Comparison of ENCODE assay signal across 8 cellular contexts in the genomic region with DNA sequence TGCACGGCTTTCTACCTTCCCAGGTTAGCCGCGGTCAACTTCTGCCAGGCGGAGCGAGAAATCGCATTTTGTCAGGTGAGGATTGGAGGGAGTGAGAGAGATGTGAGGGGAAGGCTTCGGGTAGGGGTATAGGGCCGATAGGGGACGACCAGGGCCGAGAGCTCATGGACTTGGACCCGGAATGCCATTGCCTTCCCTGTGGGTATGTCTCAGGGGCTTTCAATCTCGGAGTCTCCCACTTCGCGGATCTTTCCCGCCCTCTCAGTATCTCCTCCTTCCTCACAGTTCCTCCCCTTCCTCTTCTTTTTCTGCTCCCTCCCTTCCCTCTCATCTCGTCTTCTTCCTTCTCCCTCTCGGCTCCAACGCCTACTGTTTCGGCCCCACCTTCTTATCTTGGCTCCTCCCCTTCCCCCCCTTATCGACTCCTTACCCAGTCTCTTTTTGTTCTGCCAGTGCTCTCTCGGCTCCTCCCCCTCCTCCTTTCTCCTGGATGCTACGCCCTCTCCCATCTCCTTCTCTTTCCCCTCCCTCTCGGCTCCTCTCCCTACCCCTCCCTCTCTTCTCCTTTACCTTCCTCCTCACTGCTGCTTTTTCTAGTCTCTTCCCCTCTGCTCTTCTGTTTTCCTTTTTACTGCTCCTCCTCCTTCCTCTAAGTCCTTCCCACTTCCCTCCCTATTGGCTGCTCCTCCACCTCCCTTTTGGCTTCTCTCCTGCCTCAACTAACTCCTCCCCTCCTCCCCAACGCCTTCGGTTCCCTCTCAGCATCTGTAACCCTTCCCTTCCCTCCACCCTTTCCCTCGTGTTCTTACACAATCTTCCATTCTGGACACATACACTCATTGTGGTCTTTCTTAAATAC. TPM values are rescaled to one million over a fixed set of nuclear protein-coding genes. Genes with fewer than 3 reads are reported as not detected.
DNase-seq lines count a peak whose midpoint lies in the region; ATAC-seq, FAIRE-seq and TF ChIP-seq lines count a peak whose summit lies in the region.

No MANE protein-coding gene starts in this region.

- TF ChIP-seq CTCF in GM13977 (IDR thresholded peaks at IDR 0.05; ENCODE audit: extremely low read depth, insufficient read depth, missing control alignments), result no peak
- TF ChIP-seq CTCF in progenitor cell of endocrine pancreas (IDR thresholded peaks at IDR 0.05; ENCODE audit: unreplicated experiment), result no peak
- no peak for TF ChIP-seq CTCF in D721Med (IDR thresholded peaks at IDR 0.05; ENCODE audit: insufficient read depth, missing control alignments)

- no peaks in the 10 kb centered on the region for H3K36me3 Mint-ChIP-seq in progenitor cell of endocrine pancreas (ENCODE audit: insufficient read depth)

- DNase-seq in GM13977 (ENCODE audit: low spot score) (peak; percentile 64), NCI-H1436 treated with DMSO at 0.1 percent for 48 hours (lab: John Stamatoyannopoulos, UW) (peak; percentile 87), T follicular helper cell (ENCODE audit: low read depth) (peak; percentile 41), left ventricle myocardium superior (peak; percentile 70), progenitor cell of endocrine pancreas (ENCODE audit: low spot score, unreplicated experiment) (peak; percentile 22), D721Med (ENCODE audit: insufficient read length, low spot score) (no peak)

- intact Hi-C loops in left ventricle myocardium superior (cut with micrococcal nuclease), result loop anchor here (1.0 kb wide), 1 partner anchor 9 kb away; no protein-coding TSS in a partner anchor

- peak overlapping the region; percentile 76 for H3K27ac ChIP-seq in angular gyrus (ENCODE audit: low read depth, low read length)

- H3K27ac Mint-ChIP-seq in progenitor cell of endocrine pancreas, result peak overlapping the region; percentile 93

- in situ Hi-C loops in GM13977 (cut with MboI; ENCODE audit: low pct_unique_long_range_greater_than_20kb, low sequenced_read_pairs, unreplicated experiment), result loop anchor here (25.0 kb wide), 1 partner anchor 198 kb away; no protein-coding TSS in a partner anchor

- H3K4me1 Mint-ChIP-seq in progenitor cell of endocrine pancreas (ENCODE audit: low read depth), result no peaks in the 10 kb centered on the region

- peaks cover 9% of the 10 kb centered on the region for H3K9me3 Mint-ChIP-seq in progenitor cell of endocrine pancreas (ENCODE audit: low read depth)

- no peaks in the 10 kb centered on the region for H3K27me3 Mint-ChIP-seq in progenitor cell of endocrine pancreas

- peak overlapping the region; percentile 90 for H3K4me3 Mint-ChIP-seq in progenitor cell of endocrine pancreas (ENCODE audit: low read depth)

- ATAC-seq in HG02840 (IDR thresholded peaks at IDR 0.05; ENCODE audit: low FRiP score, unreplicated experiment), result peak; percentile 53
- ATAC-seq in left ventricle myocardium superior, result peak; percentile 88

- FAIRE-seq in D721Med (lab: Jason Lieb, UNC), result no peak

RNA-seq across cellular contexts. Expression of gene RBMX, which starts 29.4 kb away (rescaled TPM):
- total RNA-seq in left ventricle myocardium superior (93.6 TPM), progenitor cell of endocrine pancreas (425 and 445 TPM in 2 replicates)
